8 cellular contexts compared by ENCODE assay signal in genomic region chr20:33811763-33812672, GRCh38. TPM values are rescaled to one million over a fixed set of nuclear protein-coding genes. Genes with fewer than 3 reads are reported as not detected.
A peak's percentile ranks its signal among the peaks of the same experiment; 100 is the strongest.
DNase-seq lines count a peak whose midpoint lies in the region; ATAC-seq and TF ChIP-seq lines count a peak whose summit lies in the region.

No MANE protein-coding gene starts in this region.

- peak overlapping the region; percentile 99 for H3K9ac ChIP-seq in smooth muscle cell (ENCODE audit: low read depth)

- peaks cover 48% of the 10 kb centered on the region for H4K20me1 ChIP-seq in smooth muscle cell (ENCODE audit: low read depth)

- peak overlapping the region; percentile 22 for H2AFZ ChIP-seq in smooth muscle cell (ENCODE audit: low read depth)

- peaks cover 3% of the 10 kb centered on the region for H3F3A ChIP-seq in smooth muscle cell (ENCODE audit: low read depth)

- H3K9me3 ChIP-seq in body of pancreas = no peaks in the 10 kb centered on the region
- no peaks in the 10 kb centered on the region for H3K9me3 ChIP-seq in smooth muscle cell (replicated peaks; ENCODE audit: low read depth)

- H3K27ac ChIP-seq in body of pancreas (peak overlapping the region; percentile 85 to 93 (median 90)), smooth muscle cell (ENCODE audit: low read depth) (peak overlapping the region; percentile 99)

- H3K4me2 ChIP-seq in smooth muscle cell = peak overlapping the region; percentile 96

- peak in 2 of 3 donors; percentile 35 to 38 for TF ChIP-seq POLR2A in body of pancreas (IDR thresholded peaks at IDR 0.05)

- H3K4me3 ChIP-seq in GM06990 (replicated peaks; ENCODE audit: low read depth, low read length) (peak overlapping the region; percentile 80), body of pancreas (peak overlapping the region; percentile 49 to 90), smooth muscle cell (peak overlapping the region; percentile 80)

- intact Hi-C loops in body of pancreas (cut with DNase I) = no loop called here

- WGBS in body of pancreas, 2 donors = 1% methylated on average over 25 of the region's 25 CpGs
- 2% methylated on average over 25 of the region's 25 CpGs for WGBS in smooth muscle cell (ENCODE audit: low lambda C conversion rate)

- H3K27me3 ChIP-seq in GM06990 (replicated peaks; ENCODE audit: control insufficient read depth, insufficient read depth, low read length) (no peaks in the 10 kb centered on the region), body of pancreas (no peaks in the 10 kb centered on the region), smooth muscle cell (ENCODE audit: low read depth) (no peaks in the 10 kb centered on the region)

- H3K4me1 ChIP-seq in body of pancreas (peaks cover 47% of the 10 kb centered on the region), smooth muscle cell (ENCODE audit: low read depth) (peaks cover 10% of the 10 kb centered on the region)

- ATAC-seq in HG03095 (IDR thresholded peaks at IDR 0.05; ENCODE audit: unreplicated experiment) = peak; percentile 8
- peak; percentile 30 for ATAC-seq in body of pancreas

- DNase-seq in GM06990 (ENCODE audit: extremely low read depth, insufficient read length) (peak; percentile 18), SKM-1 (lab: John Stamatoyannopoulos, UW; ENCODE audit: unreplicated experiment) (peak; percentile 60), body of pancreas (peak; percentile 49 to 81 (median 67)), iPS-NIHi11 (ENCODE audit: low spot score) (peak; percentile 53), smooth muscle cell (lab: John Stamatoyannopoulos, UW; ENCODE audit: unreplicated experiment) (peak; percentile 20), cerebellar nuclear complex (lab: John Stamatoyannopoulos, UW) (no peak), KG1 (lab: John Stamatoyannopoulos, UW) (no peak)

- no peak for TF ChIP-seq CTCF in GM06990 (IDR thresholded peaks at IDR 0.05; ENCODE audit: insufficient read depth, low read length, poor library complexity, severe bottlenecking)
- TF ChIP-seq CTCF in body of pancreas (IDR thresholded peaks at IDR 0.05) = no peak
- TF ChIP-seq CTCF in smooth muscle cell (IDR thresholded peaks at IDR 0.05; ENCODE audit: borderline replicate concordance, insufficient read depth, poor library complexity, severe bottlenecking) = no peak

- H3K79me2 ChIP-seq in smooth muscle cell (ENCODE audit: low read depth) = peaks cover 56% of the 10 kb centered on the region

- H3K36me3 ChIP-seq in GM06990 (ENCODE audit: control insufficient read depth, insufficient read depth, low read length) (peaks cover 6% of the 10 kb centered on the region; the same call in 1 of the 2 replicates), body of pancreas (replicated peaks in 1 of 2; ENCODE audit: insufficient read depth in 1 of 2, low read depth in 2 of 2) (no peaks in the 10 kb centered on the region), smooth muscle cell (ENCODE audit: low read depth) (no peaks in the 10 kb centered on the region)

RNA-seq across cellular contexts. Expression of gene CHMP4B, which starts 0.9 kb away (rescaled TPM):
- total RNA-seq in body of pancreas = 10 to 100 TPM; 24.1 to 43.3 TPM
- total RNA-seq in smooth muscle cell = 49.4 and 52.7 TPM in 2 replicates
- 6.2 and 7.1 TPM in 2 replicates for polyA plus RNA-seq in smooth muscle cell

Comparison
In these comparisons a context has a peak if more than half of its experiments do, and no peak if none do; other contexts are left out.
1. DNase-seq: peak in GM06990 (single experiment), SKM-1 (single experiment), body of pancreas (4 of 4), iPS-NIHi11 (single experiment) and smooth muscle cell (single experiment); none in cerebellar nuclear complex (0 of 2) and KG1 (single experiment).
2. Peak in every context shown above with its lines, with median percentiles within 50 percentile points of each other: H3K4me3 ChIP-seq.